18 cellular contexts compared by ENCODE assay signal in the genomic region with DNA sequence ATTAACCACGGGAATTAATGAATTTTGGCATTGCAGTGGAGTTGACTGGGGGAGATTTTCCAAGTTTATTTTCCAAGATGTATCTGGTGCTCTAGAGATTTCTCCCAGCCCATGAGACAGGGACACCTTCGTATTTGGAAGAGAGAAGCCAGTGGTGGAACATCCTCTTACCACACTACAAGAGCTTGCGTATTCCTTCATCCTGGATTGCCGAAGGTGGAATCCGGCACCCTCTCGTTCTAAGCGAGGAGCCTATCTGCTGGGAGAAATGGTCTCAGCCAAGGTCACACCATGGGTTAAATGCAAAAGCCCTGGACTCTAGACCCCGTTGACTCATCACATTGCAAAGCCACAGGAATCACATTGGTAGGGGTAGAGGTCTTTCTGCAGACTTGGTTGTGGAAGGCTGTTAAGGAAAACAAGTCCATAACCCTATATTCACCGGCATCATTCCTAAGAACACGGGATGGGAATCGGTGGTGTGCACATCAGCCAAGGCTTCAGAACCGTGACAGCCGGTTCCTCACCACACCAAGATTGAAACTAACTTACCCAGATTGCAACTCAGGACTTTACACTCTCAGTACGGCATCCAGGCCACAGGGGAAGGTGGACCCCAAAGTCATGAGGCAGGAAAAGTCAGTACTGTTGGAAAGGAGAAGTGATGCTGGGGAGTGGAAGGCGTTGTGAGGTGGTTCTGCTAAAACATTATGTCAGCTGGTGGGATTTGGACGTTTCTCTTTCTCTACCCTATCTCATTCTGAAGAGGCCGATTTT.
DNase-seq lines count a peak whose midpoint lies in the region; ATAC-seq, FAIRE-seq and TF ChIP-seq lines count a peak whose summit lies in the region.
"Had no signal": no experiment of that assay in that cellular context is flagged by ENCODE, and none has a peak within 500 bp of the region (broad histone marks: within the 10 kb centered on the region; RNA-seq: fewer than 3 reads in every experiment).

No MANE protein-coding gene starts in this region.

- no peaks in the 10 kb centered on the region for H3K9me2 ChIP-seq in OCI-LY7 (ENCODE audit: insufficient read depth, low read length)

- H3K27ac ChIP-seq in OCI-LY7 (ENCODE audit: low read depth, low read length, poor library complexity, severe bottlenecking) (peak overlapping the region; percentile 98), kidney (ENCODE audit: low read depth in 2 of 2, low read length in 2 of 2) (no peak overlapping the region)
- H3K27ac ChIP-seq: brain microvascular endothelial cell had no signal

- no TSS peak for BruUV-seq in OCI-LY7 (replicated peaks; lab: Mats Ljungman, UMichigan)

- DNase-seq in GM12892 (ENCODE audit: insufficient read length) (no peak), OCI-LY7 (ENCODE audit: low spot score) (peak; percentile 50), germinal center (ENCODE audit: low spot score) (peak; percentile 23), sciatic nerve (ENCODE audit: low spot score) (no peak), kidney (no peak), NCI-H2196 (lab: John Stamatoyannopoulos, UW; ENCODE audit: unreplicated experiment) (no peak)
- DNase-seq: activated CD8-positive, alpha-beta memory T cell treated with anti-CD3 and anti-CD28 coated beads, Interleukin-2, amount 50 U/mL, for 48 hours; activated naive CD4-positive, alpha-beta T cell treated with anti-CD3 and anti-CD28 coated beads, Interleukin-2, amount 10 ng/mL, durations not matched to agents 7 days and 5 days; brain microvascular endothelial cell; dermis blood vessel endothelial cell; NCI-H69; stimulated activated CD4-positive, alpha-beta T cell treated with anti-CD3 and anti-CD28 coated beads, Interleukin-4, amount 100 ng/mL, for 24 hours; stimulated activated CD8-positive, alpha-beta memory T cell treated with anti-CD3 and anti-CD28 coated beads, Interleukin-4, amount 100 ng/mL, for 48 hours; SW 1271 had no signal

- H4K20me1 ChIP-seq in OCI-LY7 (ENCODE audit: insufficient read depth, low read length), result no peaks in the 10 kb centered on the region

- H3K4me2 ChIP-seq in OCI-LY7 (ENCODE audit: low read length), result peak overlapping the region; percentile 92

- TF ChIP-seq POLR2A in GM12892 (IDR thresholded peaks at IDR 0.05; ENCODE audit: low read depth, low read length), result no peak; the same call in 1 of the 2 replicates

- CTCF ChIA-PET in OCI-LY7 (lab: Charles Lee; ENCODE audit: unreplicated experiment), result no interaction called here

- FAIRE-seq in GM12892 (lab: Jason Lieb, UNC), result peak; percentile 79
- no peak for FAIRE-seq in kidney (lab: Jason Lieb, UNC)
- FAIRE-seq: G401.6 had no signal

- H3K4me1 ChIP-seq in OCI-LY7 (ENCODE audit: insufficient read depth, low read length, poor library complexity, severe bottlenecking) (peaks cover 95% of the 10 kb centered on the region), kidney (ENCODE audit: control insufficient read depth in 1 of 2, insufficient read depth in 1 of 2, low read depth in 1 of 2, low read length in 2 of 2) (no peaks in the 10 kb centered on the region)

- intact Hi-C loops in OCI-LY7 (cut with micrococcal nuclease; ENCODE audit: unreplicated experiment) (loop anchor here (10.0 kb wide), 1 partner anchor 249 kb away; no protein-coding TSS in a partner anchor), sciatic nerve (cut with DNase I) (no loop called here), kidney (cut with DNase I) (no loop called here)

- POLR2A ChIA-PET in OCI-LY7 (lab: Charles Lee), result interaction anchor here (0.8 to 4.1 kb wide), 2 partner anchors 14 to 80 kb away, joined by 4 to 16 read pairs; no protein-coding TSS in a partner anchor

- H3K36me3 ChIP-seq in OCI-LY7 (ENCODE audit: insufficient read depth, low read length) (peaks cover 24% of the 10 kb centered on the region; the same call in 1 of the 2 replicates), kidney (ENCODE audit: control insufficient read depth in 1 of 2, insufficient read depth in 2 of 2, low read length in 2 of 2) (no peaks in the 10 kb centered on the region)
- H3K36me3 ChIP-seq: brain microvascular endothelial cell had no signal

- H3K4me3 ChIP-seq in OCI-LY7 (ENCODE audit: low read depth, low read length, poor library complexity, severe bottlenecking) (peak overlapping the region; percentile 64), kidney (ENCODE audit: low read length in 2 of 2) (no peak overlapping the region)

- no peak overlapping the region for H3K9ac ChIP-seq in kidney (ENCODE audit: low read length in 2 of 2)

- H3K79me2 ChIP-seq in OCI-LY7 (ENCODE audit: insufficient read depth, low read depth, low read length), result peaks cover 5% of the 10 kb centered on the region; the same call in 1 of the 2 replicates

- TF ChIP-seq CTCF in OCI-LY7 (conservative IDR thresholded peaks at IDR 0.05; ENCODE audit: low read length) (no peak), kidney (IDR thresholded peaks at IDR 0.05; ENCODE audit: borderline replicate concordance, extremely low read depth, insufficient read depth) (no peak)

- ATAC-seq in sciatic nerve (peak; percentile 30), GM19455 (IDR thresholded peaks at IDR 0.05; ENCODE audit: unreplicated experiment) (no peak), GM18867 (IDR thresholded peaks at IDR 0.05; ENCODE audit: unreplicated experiment) (no peak)
- ATAC-seq: esophagus mucosa had no signal

- H3K9me3 ChIP-seq in OCI-LY7 (ENCODE audit: low read length) (no peaks in the 10 kb centered on the region), kidney (ENCODE audit: control insufficient read depth in 1 of 2, low read length in 2 of 2) (no peaks in the 10 kb centered on the region)

- H2AFZ ChIP-seq in OCI-LY7 (ENCODE audit: low read length), result no peak overlapping the region; the same call in 1 of the 2 replicates

Comparison
In these comparisons a context has a peak if more than half of its experiments do, and no peak if none do; other contexts are left out.
1. DNase-seq: peak in OCI-LY7 (single experiment) and germinal center (single experiment); none in GM12892 (single experiment), sciatic nerve (single experiment), kidney (single experiment) and NCI-H2196 (single experiment).